ENCODE assay signal across 22 cellular contexts in the genomic region with DNA sequence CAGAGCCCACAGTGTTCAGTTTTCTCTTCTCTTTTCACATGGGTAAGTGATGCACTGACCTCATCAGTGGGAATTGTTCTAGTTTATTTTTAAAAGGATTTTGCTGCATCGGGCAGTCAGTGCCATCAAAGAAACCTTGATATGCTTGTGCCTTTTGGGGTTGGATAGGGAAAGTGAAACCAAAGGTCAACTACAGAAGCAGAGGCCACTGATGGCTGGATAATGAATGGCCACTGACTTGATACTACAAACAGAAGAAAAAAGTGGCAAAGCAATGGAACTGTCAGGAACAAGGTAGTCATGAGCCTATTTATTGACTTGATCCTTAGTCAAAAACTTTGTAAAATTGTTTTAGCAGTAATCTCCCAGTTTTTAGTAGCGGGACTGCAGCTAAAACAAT.
"Had no signal": no experiment of that assay in that cellular context is flagged by ENCODE, and none has a peak within 500 bp of the region (broad histone marks: within the 10 kb centered on the region; RNA-seq: fewer than 3 reads in every experiment).

No MANE protein-coding gene starts in this region.

- H3K79me2 ChIP-seq: parathyroid adenoma had no signal

- H3K36me3 ChIP-seq: cardiac muscle cell, left ventricle myocardium inferior, tibial nerve, uterus, WERI-Rb-1 had no signal

- H3K9ac ChIP-seq: parathyroid adenoma had no signal

- ATAC-seq: activated CD8-positive, alpha-beta T cell treated with anti-CD3 and anti-CD28 coated beads, Interleukin-2, amount 10 ng/mL, durations not matched to agents 7 days and 5 days; activated naive CD8-positive, alpha-beta T cell treated with anti-CD3 and anti-CD28 coated beads, Interleukin-2, amount 50 U/mL, for 24 hours had no signal

- DNase-seq: activated CD4-positive, alpha-beta T cell treated with anti-CD3 and anti-CD28 coated beads, Interleukin-2, amount 50 U/mL, for 1 hour; activated CD4-positive, CD25-positive, alpha-beta regulatory T cell treated with anti-CD3 and anti-CD28 coated beads, Interleukin-2, amount 50 U/mL, for 72 hours; activated CD8-positive, alpha-beta T cell treated with anti-CD3 and anti-CD28 coated beads, Interleukin-2, amount 10 ng/mL, durations not matched to agents 7 days and 5 days; activated gamma-delta T cell; activated naive CD4-positive, alpha-beta T cell treated with anti-CD3 and anti-CD28 coated beads, Interleukin-2, amount 50 U/mL, for 16 hours; activated naive CD8-positive, alpha-beta T cell treated with anti-CD3 and anti-CD28 coated beads, Interleukin-2, amount 50 U/mL, for 24 hours; cortex of kidney; foreskin melanocyte; hippocampal formation; kidney glomerular epithelial cell; left ventricle myocardium inferior; mammary epithelial cell; naive B cell; nucleus accumbens; stimulated activated CD4-positive, alpha-beta T cell treated with anti-CD3 and anti-CD28 coated beads, Interleukin-1b, Interleukin-23, amount 100 ng/mL, for 48 hours; uterus; WERI-Rb-1 had no signal

- H3K27ac ChIP-seq: cardiac muscle cell, epithelial cell of prostate, parathyroid adenoma, WERI-Rb-1 had no signal

- H3K4me1 ChIP-seq: parathyroid adenoma had no signal

- H3K27me3 ChIP-seq: cardiac muscle cell, tibial nerve, uterus had no signal

- H3K9me3 ChIP-seq: uterus had no signal

- H3K4me3 ChIP-seq: cardiac muscle cell, left ventricle myocardium inferior, skin epidermis, tibial nerve, uterus had no signal

- H2AFZ ChIP-seq: parathyroid adenoma had no signal
